8 cellular contexts compared by ENCODE assay signal in genomic region chr1:113976609-113977278, GRCh38. TPM values are rescaled to one million over a fixed set of nuclear protein-coding genes. Genes with fewer than 3 reads are reported as not detected.
A peak's percentile ranks its signal among the peaks of the same experiment; 100 is the strongest.
DNase-seq lines count a peak whose midpoint lies in the region; TF ChIP-seq lines count a peak whose summit lies in the region.

No MANE protein-coding gene starts in this region.

- H3K36me3 ChIP-seq in DOHH2 (ENCODE audit: control insufficient read depth, low read length) (peaks cover 23% of the 10 kb centered on the region), brain microvascular endothelial cell (replicated peaks) (peaks cover 15% of the 10 kb centered on the region)

- H3K79me2 ChIP-seq in DOHH2 (ENCODE audit: control insufficient read depth, low read length) = no peaks in the 10 kb centered on the region

- H3K27ac ChIP-seq in DOHH2 (ENCODE audit: low read depth, low read length) (no peak overlapping the region), brain microvascular endothelial cell (no peak overlapping the region)

- no peak overlapping the region for H3K4me3 ChIP-seq in DOHH2 (ENCODE audit: low read length)
- no peak overlapping the region for H3K4me3 ChIP-seq in brain microvascular endothelial cell (ENCODE audit: low read depth, low read length)

- H3F3A ChIP-seq in DOHH2 (ENCODE audit: control insufficient read depth, insufficient read depth) = peaks cover 10% of the 10 kb centered on the region

- no peaks in the 10 kb centered on the region for H3K9me3 ChIP-seq in DOHH2 (ENCODE audit: control insufficient read depth, insufficient read depth, low read length)

- H3K27me3 ChIP-seq in DOHH2 (ENCODE audit: control insufficient read depth, low read length) (no peaks in the 10 kb centered on the region), brain microvascular endothelial cell (replicated peaks) (no peaks in the 10 kb centered on the region)

- in situ Hi-C loops in brain microvascular endothelial cell (cut with HindIII; ENCODE audit: low pct_ligation_motif_present, low sequenced_read_pairs) = no loop called here

- DNase-seq in brain microvascular endothelial cell (peak; percentile 52), lung microvascular endothelial cell (ENCODE audit: low read depth in 2 of 2) (peak; percentile 68 to 74), LoVo (ENCODE audit: low spot score) (no peak), DMS79 (lab: John Stamatoyannopoulos, UW) (no peak)
- DNase-seq in stimulated activated CD4-positive, alpha-beta T cell treated with anti-CD3 and anti-CD28 coated beads, Interleukin-12 subunit alpha, Interleukin-12 subunit beta, amount 100 ng/mL, for 4 hours = no peak
- no peak for DNase-seq in stimulated activated CD4-positive, alpha-beta T cell treated with anti-CD3 and anti-CD28 coated beads, Interleukin-4, amount 100 ng/mL, for 1 hour

- no peak overlapping the region for H3K4me2 ChIP-seq in DOHH2 (ENCODE audit: low read length)

- peaks cover 10% of the 10 kb centered on the region for H3K4me1 ChIP-seq in DOHH2 (ENCODE audit: control insufficient read depth, low read length)

- H4K20me1 ChIP-seq in DOHH2 (ENCODE audit: control insufficient read depth, insufficient read depth, low read depth, low read length) = no peaks in the 10 kb centered on the region

- TF ChIP-seq CTCF in DOHH2 (IDR thresholded peaks at IDR 0.05; ENCODE audit: low read depth, low read length, poor library complexity, severe bottlenecking) (peak; percentile 46), LNCAP (IDR thresholded peaks at IDR 0.05) (peak; percentile 36), brain microvascular endothelial cell (IDR thresholded peaks at IDR 0.05; ENCODE audit: low read depth, low read length, missing control alignments) (peak; percentile 86)

- H3K9me2 ChIP-seq in DOHH2 (replicated peaks; ENCODE audit: control insufficient read depth, low read length) = no peaks in the 10 kb centered on the region

RNA-seq across cellular contexts. Expression of gene OLFML3, which starts 2.5 kb away (rescaled TPM):
- total RNA-seq in lung microvascular endothelial cell = 5.8 and 8.7 TPM in 2 replicates

RNA-seq across cellular contexts. Expression of gene HIPK1, which starts 47.6 kb away (rescaled TPM):
- total RNA-seq in lung microvascular endothelial cell = 23.5 and 41.9 TPM in 2 replicates

Comparison
In these comparisons a context has a peak if more than half of its experiments do, and no peak if none do; other contexts are left out.
1. CTCF ChIP-seq: peak in every context shown above with its lines; median percentile 86 in brain microvascular endothelial cell; 46 in DOHH2; 36 in LNCAP.
2. DNase-seq: peak in brain microvascular endothelial cell (single experiment) and lung microvascular endothelial cell (2 of 2); none in stimulated activated CD4-positive, alpha-beta T cell treated with anti-CD3 and anti-CD28 coated beads, Interleukin-12 subunit alpha, Interleukin-12 subunit beta, amount 100 ng/mL, for 4 hours (single experiment), LoVo (single experiment), stimulated activated CD4-positive, alpha-beta T cell treated with anti-CD3 and anti-CD28 coated beads, Interleukin-4, amount 100 ng/mL, for 1 hour (single experiment) and DMS79 (single experiment).